31 cellular contexts compared by ENCODE assay signal in the genomic region with DNA sequence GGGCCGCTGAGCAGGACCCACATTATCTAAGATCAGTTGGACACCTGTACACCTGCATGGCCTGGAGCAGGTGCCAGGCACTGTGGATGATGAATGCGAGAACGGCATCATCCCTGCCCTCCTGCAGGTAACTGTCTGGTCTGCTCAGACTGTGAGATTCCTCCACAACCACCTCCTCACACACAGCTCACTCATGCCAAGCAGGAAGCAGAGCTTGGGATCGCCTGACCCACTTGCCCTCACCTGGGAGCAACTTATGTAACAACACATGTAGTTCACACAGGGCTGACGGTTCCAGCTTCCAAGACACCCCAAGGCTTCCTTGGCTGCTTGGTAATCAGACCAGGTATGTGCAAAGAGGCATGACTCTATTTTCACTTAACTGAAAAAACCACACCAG.
"Had no signal": no experiment of that assay in that cellular context is flagged by ENCODE, and none has a peak within 500 bp of the region (broad histone marks: within the 10 kb centered on the region; RNA-seq: fewer than 3 reads in every experiment).

No MANE protein-coding gene starts in this region.

- H3K27ac ChIP-seq: adrenal gland, body of pancreas, esophagus muscularis mucosa, foreskin keratinocyte, gastrocnemius medialis, WERI-Rb-1 had no signal

- H3K36me3 ChIP-seq: adrenal gland, esophagus muscularis mucosa, gastrocnemius medialis, WERI-Rb-1 had no signal

- H3K4me3 ChIP-seq: adrenal gland, body of pancreas, esophagus muscularis mucosa, gastrocnemius medialis had no signal

- FAIRE-seq: colon had no signal

- H3K4me1 ChIP-seq: adrenal gland, body of pancreas, foreskin keratinocyte, gastrocnemius medialis had no signal

- H3K9me3 ChIP-seq: adrenal gland, body of pancreas, esophagus muscularis mucosa, gastrocnemius medialis had no signal

- DNase-seq: activated B cell treated with CpG ODN at 0.5 μM for 24 hours; activated CD4-positive, alpha-beta memory T cell treated with anti-CD3 and anti-CD28 coated beads for 36 hours; activated CD4-positive, alpha-beta T cell treated with anti-CD3 and anti-CD28 coated beads for 48 hours; activated CD8-positive, alpha-beta memory T cell treated with anti-CD3 and anti-CD28 coated beads, Interleukin-2, amount 10 ng/mL, durations not matched to agents 7 days and 5 days; activated CD8-positive, alpha-beta memory T cell treated with anti-CD3 and anti-CD28 coated beads, Interleukin-2, amount 50 U/mL, for 4 hours; activated CD8-positive, alpha-beta T cell treated with anti-CD3 and anti-CD28 coated beads, Interleukin-2, amount 10 ng/mL, durations not matched to agents 7 days and 5 days; activated effector memory CD4-positive, alpha-beta T cell treated with anti-CD3 and anti-CD28 coated beads, Interleukin-2, amount 50 U/mL, for 16 hours; activated naive CD4-positive, alpha-beta T cell treated with anti-CD3 and anti-CD28 coated beads for 36 hours; activated naive CD8-positive, alpha-beta T cell treated with anti-CD3 and anti-CD28 coated beads for 36 hours; activated naive CD8-positive, alpha-beta T cell treated with anti-CD3 and anti-CD28 coated beads, Interleukin-2, amount 50 U/mL, for 24 hours; activated T-cell treated with anti-CD3 and anti-CD28 coated beads, Interleukin-2, amount 50 U/mL, for 1 hour; activated T-cell treated with anti-CD3 and anti-CD28 coated beads, Interleukin-2, amount 50 U/mL, for 48 hours; adrenal gland; amygdala; aorta; body of pancreas; caudate nucleus; cortex of kidney; dermis blood vessel endothelial cell; effector CD4-positive, alpha-beta T cell; effector memory CD8-positive, alpha-beta T cell; erythroblast; foreskin keratinocyte; gastrocnemius medialis; glutamatergic neuron; T-helper 1 cell; T-helper 17 cell; T1000; WERI-Rb-1 had no signal

- H3K27me3 ChIP-seq: adrenal gland, body of pancreas, foreskin keratinocyte had no signal
